In the genomic region with DNA sequence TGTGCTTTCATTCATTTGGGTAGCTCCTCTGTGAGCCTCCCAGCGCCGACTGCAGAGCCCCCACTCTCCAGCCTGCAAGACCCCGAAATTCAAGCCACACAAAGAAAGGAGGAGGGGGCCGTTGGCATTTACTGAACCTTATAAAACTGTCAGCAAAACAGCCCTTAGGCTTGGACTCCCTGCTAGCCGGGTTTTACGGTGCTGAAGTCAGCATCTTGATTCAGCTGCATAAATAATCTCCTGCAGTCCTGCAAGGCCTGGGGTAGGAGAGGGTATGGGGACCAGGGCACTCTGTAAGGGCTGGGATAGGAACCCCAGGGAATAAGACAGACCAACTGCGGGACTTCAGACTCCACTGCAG, we compare ENCODE assay signal across 11 cellular contexts.
DNase-seq lines count a peak whose midpoint lies in the region; ATAC-seq, FAIRE-seq and TF ChIP-seq lines count a peak whose summit lies in the region.
"Had no signal": no experiment of that assay in that cellular context is flagged by ENCODE, and none has a peak within 500 bp of the region (broad histone marks: within the 10 kb centered on the region; RNA-seq: fewer than 3 reads in every experiment).

No MANE protein-coding gene starts in this region.

- H2BK5ac ChIP-seq in trophoblast cell (ENCODE audit: low read depth, low read length, poor library complexity) = no peak overlapping the region

- H4K91ac ChIP-seq in trophoblast cell (ENCODE audit: low read depth, low read length) = no peak overlapping the region

- no peak overlapping the region for H3K14ac ChIP-seq in trophoblast cell (ENCODE audit: low read length)

- no peaks in the 10 kb centered on the region for H3K9me3 ChIP-seq in SK-N-SH
- H3K9me3 ChIP-seq in trophoblast cell (ENCODE audit: insufficient read depth, low read depth, low read length) = no peaks in the 10 kb centered on the region
- H3K9me3 ChIP-seq: prostate gland had no signal

- no peak overlapping the region for H3K23ac ChIP-seq in trophoblast cell (ENCODE audit: low read length)

- WGBS in SK-N-SH (ENCODE audit: low lambda C conversion rate) = 41% methylated on average over 4 of the region's 7 CpGs
- WGBS in trophoblast cell (ENCODE audit: extremely low coverage, insufficient coverage, insufficient read length) = no CpG with 5 or more reads among the region's 7 CpGs

- H3F3A ChIP-seq in SK-N-SH (replicated peaks; ENCODE audit: insufficient read depth) = no peaks in the 10 kb centered on the region

- H3K4me3 ChIP-seq in SK-N-SH (ENCODE audit: low read depth in 2 of 2, low read length in 1 of 2) (no peak overlapping the region), fibroblast of the aortic adventitia (ENCODE audit: low read depth, low read length) (no peak overlapping the region), trophoblast cell (ENCODE audit: low read depth, low read length) (no peak overlapping the region)
- H3K4me3 ChIP-seq: prostate gland had no signal

- no peaks in the 10 kb centered on the region for H3K9me2 ChIP-seq in SK-N-SH

- no peak overlapping the region for H2BK120ac ChIP-seq in trophoblast cell (ENCODE audit: insufficient read depth, low read length, poor library complexity)

- no peak for TF ChIP-seq RAD21 in SK-N-SH (IDR thresholded peaks at IDR 0.05; ENCODE audit: low read length)

- peak; percentile 26 for ATAC-seq in GM18868 (IDR thresholded peaks at IDR 0.05; ENCODE audit: unreplicated experiment)
- ATAC-seq in HG03521 (IDR thresholded peaks at IDR 0.05; ENCODE audit: unreplicated experiment) = no peak
- no peak for ATAC-seq in HG03175 (IDR thresholded peaks at IDR 0.05; ENCODE audit: unreplicated experiment)

- no peak for TF ChIP-seq EP300 in SK-N-SH (IDR thresholded peaks at IDR 0.05; ENCODE audit: borderline replicate concordance in 1 of 2, low read depth in 1 of 2, low read length in 1 of 2)

- H3K36me3 ChIP-seq in SK-N-SH (replicated peaks in 1 of 2; ENCODE audit: control insufficient read depth in 1 of 2, insufficient read depth in 2 of 2, low read length in 1 of 2) (no peaks in the 10 kb centered on the region), trophoblast cell (ENCODE audit: control insufficient read depth in 1 of 2, insufficient read depth in 2 of 2, low read length in 2 of 2) (no peaks in the 10 kb centered on the region)
- H3K36me3 ChIP-seq: prostate gland had no signal

- H3K4me2 ChIP-seq in SK-N-SH (peak overlapping the region; percentile 37; the same call in 1 of the 2 replicates), trophoblast cell (ENCODE audit: low read length) (no peak overlapping the region)

- H3K27me3 ChIP-seq in SK-N-SH (ENCODE audit: insufficient read depth) (no peaks in the 10 kb centered on the region), trophoblast cell (ENCODE audit: insufficient read depth, low read length) (no peaks in the 10 kb centered on the region)

- H3K79me2 ChIP-seq in SK-N-SH (ENCODE audit: insufficient read depth) (no peaks in the 10 kb centered on the region), trophoblast cell (ENCODE audit: control insufficient read depth, insufficient read depth, low read length, poor library complexity) (no peaks in the 10 kb centered on the region)

- H3K27ac ChIP-seq in SK-N-SH (ENCODE audit: low read depth in 2 of 2, low read length in 1 of 2) = no peak overlapping the region
- no peak overlapping the region for H3K27ac ChIP-seq in trophoblast cell (ENCODE audit: low read depth, low read length)
- H3K27ac ChIP-seq: prostate gland had no signal

- no peak overlapping the region for H3K18ac ChIP-seq in trophoblast cell (ENCODE audit: low read length)

- no peak overlapping the region for H2BK12ac ChIP-seq in trophoblast cell (ENCODE audit: low read length)

- peaks cover 2% of the 10 kb centered on the region for H3K79me1 ChIP-seq in trophoblast cell (ENCODE audit: low read length)

- H3K4ac ChIP-seq in trophoblast cell (ENCODE audit: low read depth, low read length) = no peak overlapping the region

- no peak overlapping the region for H2AK5ac ChIP-seq in trophoblast cell (ENCODE audit: low read length)

- no peaks in the 10 kb centered on the region for H4K20me1 ChIP-seq in SK-N-SH (ENCODE audit: insufficient read depth)

- H2AFZ ChIP-seq in SK-N-SH (ENCODE audit: low read depth) = no peak overlapping the region
- no peak overlapping the region for H2AFZ ChIP-seq in trophoblast cell (ENCODE audit: insufficient read depth, low read length, poor library complexity)

- CTCF ChIA-PET in SK-N-SH (lab: Yijun Ruan, JAX) = interaction anchor here (1.0 kb wide), 1 partner anchor 15 kb away, joined by 3 read pairs; no protein-coding TSS in a partner anchor

- no peak for FAIRE-seq in GM12892 (lab: Jason Lieb, UNC)

- no peak overlapping the region for H3K9ac ChIP-seq in SK-N-SH
- no peak overlapping the region for H3K9ac ChIP-seq in trophoblast cell (ENCODE audit: low read length)

- TF ChIP-seq CTCF in SK-N-SH (IDR thresholded peaks at IDR 0.05) (no peak), fibroblast of the aortic adventitia (IDR thresholded peaks at IDR 0.05; ENCODE audit: insufficient read depth, low read length) (no peak)

- no peak for DNase-seq in SK-N-SH
- DNase-seq in fibroblast of the aortic adventitia (ENCODE audit: low read depth) = peak; percentile 10
- DNase-seq in trophoblast cell = no peak
- DNase-seq in NCI-H1694 treated with DMSO at 0.1 percent for 48 hours (lab: John Stamatoyannopoulos, UW) = no peak
- no peak for DNase-seq in GM12892 (ENCODE audit: insufficient read length)
- DNase-seq: NCI-H1105 treated with DMSO at 0.1 percent for 48 hours, NCI-H774 had no signal

- POLR2A ChIA-PET in SK-N-SH (lab: Yijun Ruan, JAX) = no interaction called here

- H3K4me1 ChIP-seq in SK-N-SH (ENCODE audit: control insufficient read depth in 1 of 2, insufficient read depth in 2 of 2, low read depth in 1 of 2, low read length in 1 of 2) (peaks cover 3 to 9% of the 10 kb centered on the region in 2 experiments; a peak in 3 of 4 replicates), trophoblast cell (ENCODE audit: control insufficient read depth in 1 of 2, insufficient read depth in 2 of 2, low read length in 2 of 2) (peaks cover 8 to 10% of the 10 kb centered on the region in 2 experiments)
- H3K4me1 ChIP-seq: prostate gland had no signal

- peak overlapping the region; percentile 2 for H4K8ac ChIP-seq in trophoblast cell (ENCODE audit: low read depth, low read length)

- no peak overlapping the region for H4K12ac ChIP-seq in trophoblast cell (ENCODE audit: low read depth, low read length)

- TF ChIP-seq POLR2A in GM12892 (IDR thresholded peaks at IDR 0.05; ENCODE audit: low read depth, low read length) = no peak

TF ChIP-seq in SK-N-SH, 30 proteins besides CTCF, POLR2A, EP300 and RAD21:
- TF ChIP-seq, protein P1, sequence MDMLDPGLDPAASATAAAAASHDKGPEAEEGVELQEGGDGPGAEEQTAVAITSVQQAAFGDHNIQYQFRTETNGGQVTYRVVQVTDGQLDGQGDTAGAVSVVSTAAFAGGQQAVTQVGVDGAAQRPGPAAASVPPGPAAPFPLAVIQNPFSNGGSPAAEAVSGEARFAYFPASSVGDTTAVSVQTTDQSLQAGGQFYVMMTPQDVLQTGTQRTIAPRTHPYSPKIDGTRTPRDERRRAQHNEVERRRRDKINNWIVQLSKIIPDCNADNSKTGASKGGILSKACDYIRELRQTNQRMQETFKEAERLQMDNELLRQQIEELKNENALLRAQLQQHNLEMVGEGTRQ (IDR thresholded peaks at IDR 0.05; ENCODE audit: borderline replicate concordance, low read depth, low read length) = no peak
- no peak for TF ChIP-seq RXRA (IDR thresholded peaks at IDR 0.05; ENCODE audit: borderline replicate concordance, low read depth)
- TF ChIP-seq, protein P2, sequence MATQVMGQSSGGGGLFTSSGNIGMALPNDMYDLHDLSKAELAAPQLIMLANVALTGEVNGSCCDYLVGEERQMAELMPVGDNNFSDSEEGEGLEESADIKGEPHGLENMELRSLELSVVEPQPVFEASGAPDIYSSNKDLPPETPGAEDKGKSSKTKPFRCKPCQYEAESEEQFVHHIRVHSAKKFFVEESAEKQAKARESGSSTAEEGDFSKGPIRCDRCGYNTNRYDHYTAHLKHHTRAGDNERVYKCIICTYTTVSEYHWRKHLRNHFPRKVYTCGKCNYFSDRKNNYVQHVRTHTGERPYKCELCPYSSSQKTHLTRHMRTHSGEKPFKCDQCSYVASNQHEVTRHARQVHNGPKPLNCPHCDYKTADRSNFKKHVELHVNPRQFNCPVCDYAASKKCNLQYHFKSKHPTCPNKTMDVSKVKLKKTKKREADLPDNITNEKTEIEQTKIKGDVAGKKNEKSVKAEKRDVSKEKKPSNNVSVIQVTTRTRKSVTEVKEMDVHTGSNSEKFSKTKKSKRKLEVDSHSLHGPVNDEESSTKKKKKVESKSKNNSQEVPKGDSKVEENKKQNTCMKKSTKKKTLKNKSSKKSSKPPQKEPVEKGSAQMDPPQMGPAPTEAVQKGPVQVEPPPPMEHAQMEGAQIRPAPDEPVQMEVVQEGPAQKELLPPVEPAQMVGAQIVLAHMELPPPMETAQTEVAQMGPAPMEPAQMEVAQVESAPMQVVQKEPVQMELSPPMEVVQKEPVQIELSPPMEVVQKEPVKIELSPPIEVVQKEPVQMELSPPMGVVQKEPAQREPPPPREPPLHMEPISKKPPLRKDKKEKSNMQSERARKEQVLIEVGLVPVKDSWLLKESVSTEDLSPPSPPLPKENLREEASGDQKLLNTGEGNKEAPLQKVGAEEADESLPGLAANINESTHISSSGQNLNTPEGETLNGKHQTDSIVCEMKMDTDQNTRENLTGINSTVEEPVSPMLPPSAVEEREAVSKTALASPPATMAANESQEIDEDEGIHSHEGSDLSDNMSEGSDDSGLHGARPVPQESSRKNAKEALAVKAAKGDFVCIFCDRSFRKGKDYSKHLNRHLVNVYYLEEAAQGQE (IDR thresholded peaks at IDR 0.05; ENCODE audit: low read depth, low read length) = peak; percentile 80
- TF ChIP-seq TAF1 (IDR thresholded peaks at IDR 0.05; ENCODE audit: borderline replicate concordance, low read depth, low read length) = no peak
- no peak for TF ChIP-seq MEF2A (IDR thresholded peaks at IDR 0.05; ENCODE audit: borderline replicate concordance, low read depth)
